11 cellular contexts compared by ENCODE assay signal in the genomic region with DNA sequence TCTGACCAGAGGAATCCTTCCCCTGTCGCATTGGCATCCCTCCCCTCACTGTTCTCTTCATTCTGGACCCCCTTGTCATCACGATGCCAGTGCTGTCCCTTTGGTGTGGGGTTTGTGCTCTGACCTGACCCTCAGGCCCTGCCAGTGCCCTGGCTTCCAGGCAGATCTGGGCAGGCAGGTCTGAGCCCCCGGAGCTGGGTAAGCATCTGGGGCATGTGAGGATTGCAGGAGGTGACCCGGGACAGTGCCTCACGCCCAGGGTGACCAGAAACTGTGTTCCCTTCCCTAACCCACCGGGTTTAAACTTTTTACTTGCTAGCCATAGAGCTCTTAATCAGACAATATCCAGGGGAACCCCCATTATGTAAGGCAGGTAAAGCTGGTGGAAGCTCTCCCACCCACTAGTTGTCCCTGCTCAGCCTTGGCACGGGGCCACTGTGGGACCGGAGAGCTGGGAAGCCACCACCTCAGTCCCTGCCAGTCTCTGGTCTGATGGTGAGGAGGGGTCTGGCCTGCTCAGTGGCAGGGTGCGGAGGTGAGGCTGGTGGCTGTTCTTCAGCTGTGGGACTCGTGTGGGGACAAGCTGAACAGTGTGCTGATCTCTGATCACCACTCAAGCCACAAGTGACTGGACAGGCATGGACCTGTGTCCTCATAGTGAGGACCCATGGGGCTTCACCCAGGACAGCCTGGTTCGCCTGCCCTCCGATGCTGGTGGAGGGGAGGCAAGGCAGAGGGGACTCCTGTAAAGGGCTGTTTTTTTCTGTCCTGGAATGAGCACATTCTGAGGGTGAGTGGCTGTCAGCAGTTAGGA. TPM values are rescaled to one million over a fixed set of nuclear protein-coding genes. Genes with fewer than 3 reads are reported as not detected.
DNase-seq lines count a peak whose midpoint lies in the region; ATAC-seq and TF ChIP-seq lines count a peak whose summit lies in the region.
"Had no signal": no experiment of that assay in that cellular context is flagged by ENCODE, and none has a peak within 500 bp of the region (broad histone marks: within the 10 kb centered on the region; RNA-seq: fewer than 3 reads in every experiment).

No MANE protein-coding gene starts in this region.

- peak overlapping the region; percentile 74 for H3K4me3 Mint-ChIP-seq in activated B cell treated with CpG ODN at 0.5 μM for 24 hours

- H3K79me2 ChIP-seq in smooth muscle cell (ENCODE audit: low read depth) = peaks cover 64% of the 10 kb centered on the region

- H3K27ac Mint-ChIP-seq in activated B cell treated with CpG ODN at 0.5 μM for 24 hours = no peak overlapping the region

- peaks cover 2% of the 10 kb centered on the region for H3K27me3 Mint-ChIP-seq in activated B cell treated with CpG ODN at 0.5 μM for 24 hours

- H3K9me3 ChIP-seq in iPS-15b (ENCODE audit: control insufficient read depth, insufficient read depth, low read length) (no peaks in the 10 kb centered on the region), smooth muscle cell (replicated peaks; ENCODE audit: low read depth) (no peaks in the 10 kb centered on the region)
- H3K9me3 ChIP-seq: prostate gland had no signal

- no peaks in the 10 kb centered on the region for H3K9me3 Mint-ChIP-seq in activated B cell treated with CpG ODN at 0.5 μM for 24 hours

- POLR2A ChIA-PET in HEK293T (lab: Yijun Ruan, JAX) (interaction anchor here (0.8 kb wide), 1 partner anchor 8 kb away, joined by 3 read pairs; no protein-coding TSS in a partner anchor), activated B cell treated with CpG ODN at 0.5 μM for 24 hours (lab: Charles Lee) (interaction anchor here (1.4 to 4.7 kb wide), 3 partner anchors 10 to 35 kb away, joined by 3 to 17 read pairs (median 9); no protein-coding TSS in a partner anchor)

- CTCF ChIA-PET in HEK293T (lab: Yijun Ruan, JAX) (no interaction called here), activated B cell treated with CpG ODN at 0.5 μM for 24 hours (lab: Charles Lee) (interaction anchor here (0.9 to 1.2 kb wide), 2 partner anchors 11 to 44 kb away, joined by 3 read pairs; no protein-coding TSS in a partner anchor)

- no peaks in the 10 kb centered on the region for H3K36me3 Mint-ChIP-seq in activated B cell treated with CpG ODN at 0.5 μM for 24 hours (ENCODE audit: low read depth)

- H3K9ac ChIP-seq in iPS-15b (ENCODE audit: low read depth, low read length) = peak overlapping the region; percentile 29
- no peak overlapping the region for H3K9ac ChIP-seq in smooth muscle cell (ENCODE audit: low read depth)

- peak overlapping the region; percentile 5 for H3K4me3 ChIP-seq in iPS-15b (ENCODE audit: low read depth, low read length)
- H3K4me3 ChIP-seq in smooth muscle cell = no peak overlapping the region
- H3K4me3 ChIP-seq: PC-9, prostate gland had no signal

- TF ChIP-seq CTCF in activated B cell treated with CpG ODN at 0.5 μM for 24 hours (IDR thresholded peaks at IDR 0.05) (no peak), smooth muscle cell (IDR thresholded peaks at IDR 0.05; ENCODE audit: borderline replicate concordance, insufficient read depth, poor library complexity, severe bottlenecking) (no peak)

- peaks cover 87% of the 10 kb centered on the region for H3K4me1 Mint-ChIP-seq in activated B cell treated with CpG ODN at 0.5 μM for 24 hours

- no peak for DNase-seq in HEK293T (ENCODE audit: extremely low spot score)
- DNase-seq in activated B cell treated with CpG ODN at 0.5 μM for 24 hours = no peak
- no peak for DNase-seq in smooth muscle cell (lab: John Stamatoyannopoulos, UW; ENCODE audit: unreplicated experiment)
- DNase-seq in globus pallidus (ENCODE audit: low spot score) = no peak
- no peak for DNase-seq in germinal center (ENCODE audit: low spot score)
- no peak for DNase-seq in anterior cingulate cortex (lab: John Stamatoyannopoulos, UW)
- no peak for DNase-seq in NCI-H128 (lab: John Stamatoyannopoulos, UW; ENCODE audit: unreplicated experiment)
- DNase-seq: stimulated activated naive CD4-positive, alpha-beta T cell treated with Interleukin-2 at 50 U/mL for 16 hours had no signal

- peak overlapping the region; percentile 67 for H3K4me2 ChIP-seq in smooth muscle cell
- H3K4me2 ChIP-seq: PC-9 had no signal

- no peaks in the 10 kb centered on the region for H3K36me3 ChIP-seq in iPS-15b (ENCODE audit: control insufficient read depth, insufficient read depth, low read length)
- H3K36me3 ChIP-seq in smooth muscle cell (ENCODE audit: low read depth) = no peaks in the 10 kb centered on the region
- H3K36me3 ChIP-seq: prostate gland had no signal

- ATAC-seq in activated B cell treated with CpG ODN at 0.5 μM for 24 hours (ENCODE audit: low read depth) = no peak

- intact Hi-C loops in activated B cell treated with CpG ODN at 0.5 μM for 24 hours (cut with micrococcal nuclease) = loop anchor here (2.0 kb wide), 1 partner anchor 75 kb away; no protein-coding TSS in a partner anchor

- no peak overlapping the region for H2AFZ ChIP-seq in smooth muscle cell (ENCODE audit: low read depth)
- H2AFZ ChIP-seq: PC-9 had no signal

- no peak overlapping the region for H3K27ac ChIP-seq in smooth muscle cell (ENCODE audit: low read depth)
- H3K27ac ChIP-seq: PC-9, prostate gland had no signal

- H4K20me1 ChIP-seq in smooth muscle cell (ENCODE audit: low read depth) = peaks cover 100% of the 10 kb centered on the region

- peaks cover 6% of the 10 kb centered on the region for H3F3A ChIP-seq in smooth muscle cell (ENCODE audit: low read depth)

- H3K4me1 ChIP-seq in iPS-15b (ENCODE audit: control insufficient read depth, insufficient read depth, low read length) = peaks cover 17% of the 10 kb centered on the region
- peaks cover 25% of the 10 kb centered on the region for H3K4me1 ChIP-seq in smooth muscle cell (ENCODE audit: low read depth)
- H3K4me1 ChIP-seq: prostate gland had no signal

- H3K27me3 ChIP-seq in iPS-15b (ENCODE audit: control insufficient read depth, insufficient read depth, low read length) (no peaks in the 10 kb centered on the region), smooth muscle cell (ENCODE audit: low read depth) (no peaks in the 10 kb centered on the region)

- WGBS in smooth muscle cell (ENCODE audit: low lambda C conversion rate) = 79% methylated on average over 12 of the region's 12 CpGs

TF ChIP-seq in HEK293T, 16 proteins besides CTCF, POLR2A, EP300 and RAD21:
- TF ChIP-seq SP1 (IDR thresholded peaks at IDR 0.05) (no peak), HDGF (IDR thresholded peaks at IDR 0.05; ENCODE audit: borderline replicate concordance) (0 out of 2 replicates have a peak, but pooled peaks have one; percentile 27), ZNF384 (IDR thresholded peaks at IDR 0.05) (no peak)

RNA-seq across cellular contexts. Expression of a gene that starts 38.0 kb away (rescaled TPM):
- total RNA-seq in activated B cell treated with CpG ODN at 0.5 μM for 24 hours (20.9 and 23.8 TPM in 2 replicates), smooth muscle cell (11.1 and 15.4 TPM in 2 replicates)
- polyA plus RNA-seq in smooth muscle cell = 13.4 and 15.0 TPM in 2 replicates
